In genomic region chr6:149495349-149496016, GRCh38 we compare ENCODE assay signal across 2 cellular contexts. TPM values are rescaled to one million over a fixed set of nuclear protein-coding genes. Genes with fewer than 3 reads are reported as not detected.
"Had no signal": no experiment of that assay in that cellular context is flagged by ENCODE, and none has a peak within 500 bp of the region (broad histone marks: within the 10 kb centered on the region; RNA-seq: fewer than 3 reads in every experiment).

No MANE protein-coding gene starts in this region.

RNA-seq across cellular contexts. Expression of gene ZC3H12D, which starts 10.7 kb away (rescaled TPM):
- total RNA-seq: SK-MEL-5 had no signal
- polyA plus RNA-seq: foreskin keratinocyte had no signal
